ENCODE assay signal across 1 cellular context in the genomic region with DNA sequence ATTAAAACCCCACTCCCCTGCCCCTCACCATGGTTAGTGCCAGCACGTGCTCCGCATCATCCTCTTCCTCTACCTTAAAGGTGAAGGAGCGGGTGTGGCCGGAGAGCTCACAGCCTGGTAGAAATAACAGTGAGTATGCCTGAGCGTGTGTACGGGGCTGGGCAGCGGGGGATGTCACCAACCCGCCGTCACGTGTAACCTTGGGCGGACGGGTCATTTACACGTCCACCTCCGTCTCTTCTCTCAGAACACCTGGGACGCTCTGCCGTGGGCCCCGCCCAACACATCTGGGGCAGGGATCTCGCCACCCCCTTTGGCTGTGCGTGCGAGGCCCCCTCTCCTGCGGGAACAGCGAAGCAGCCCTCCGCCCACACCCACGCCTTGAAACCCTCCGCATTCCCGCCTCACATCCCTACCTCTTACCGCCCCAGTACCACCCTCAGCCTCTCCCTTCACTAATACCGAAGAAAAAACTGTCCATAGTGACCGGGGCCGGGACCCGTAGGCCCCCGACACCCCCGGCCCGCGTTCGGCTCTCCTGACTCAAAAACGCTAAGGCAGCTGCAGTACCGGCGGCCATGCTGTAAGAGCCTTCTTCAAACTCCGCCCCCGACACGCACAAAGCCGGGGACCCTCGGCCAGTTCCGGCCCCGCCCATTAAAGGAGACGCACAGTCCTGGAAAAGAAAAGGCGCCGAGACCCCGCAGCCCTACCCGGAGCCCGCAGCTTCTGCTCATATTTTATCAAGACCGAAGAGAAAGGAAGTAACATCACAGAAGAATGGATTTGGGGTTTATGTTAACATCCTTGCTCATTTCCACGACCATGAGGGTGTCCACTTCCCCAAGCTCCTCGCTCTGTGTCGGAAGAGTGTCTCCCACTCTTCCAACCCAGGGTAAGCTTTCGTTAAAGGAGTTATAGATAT.
TF ChIP-seq lines count a peak whose summit lies in the region.

A gene with protein sequence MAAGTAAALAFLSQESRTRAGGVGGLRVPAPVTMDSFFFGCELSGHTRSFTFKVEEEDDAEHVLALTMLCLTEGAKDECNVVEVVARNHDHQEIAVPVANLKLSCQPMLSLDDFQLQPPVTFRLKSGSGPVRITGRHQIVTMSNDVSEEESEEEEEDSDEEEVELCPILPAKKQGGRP (minus strand): TSS at position 636 of the 925 bp plus-strand sequence. CDS start 56 bp downstream, at position 580.

TF ChIP-seq in HEK293, 187 proteins besides CTCF, POLR2A, EP300 and RAD21 (continued from another document):
- TF ChIP-seq, protein P1, sequence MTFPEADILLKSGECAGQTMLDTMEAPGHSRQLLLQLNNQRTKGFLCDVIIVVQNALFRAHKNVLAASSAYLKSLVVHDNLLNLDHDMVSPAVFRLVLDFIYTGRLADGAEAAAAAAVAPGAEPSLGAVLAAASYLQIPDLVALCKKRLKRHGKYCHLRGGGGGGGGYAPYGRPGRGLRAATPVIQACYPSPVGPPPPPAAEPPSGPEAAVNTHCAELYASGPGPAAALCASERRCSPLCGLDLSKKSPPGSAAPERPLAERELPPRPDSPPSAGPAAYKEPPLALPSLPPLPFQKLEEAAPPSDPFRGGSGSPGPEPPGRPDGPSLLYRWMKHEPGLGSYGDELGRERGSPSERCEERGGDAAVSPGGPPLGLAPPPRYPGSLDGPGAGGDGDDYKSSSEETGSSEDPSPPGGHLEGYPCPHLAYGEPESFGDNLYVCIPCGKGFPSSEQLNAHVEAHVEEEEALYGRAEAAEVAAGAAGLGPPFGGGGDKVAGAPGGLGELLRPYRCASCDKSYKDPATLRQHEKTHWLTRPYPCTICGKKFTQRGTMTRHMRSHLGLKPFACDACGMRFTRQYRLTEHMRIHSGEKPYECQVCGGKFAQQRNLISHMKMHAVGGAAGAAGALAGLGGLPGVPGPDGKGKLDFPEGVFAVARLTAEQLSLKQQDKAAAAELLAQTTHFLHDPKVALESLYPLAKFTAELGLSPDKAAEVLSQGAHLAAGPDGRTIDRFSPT (tag by site-specific recombination; IDR thresholded peaks at IDR 0.05), result 0 out of 2 replicates have a peak, but pooled peaks have one; percentile 22
- TF ChIP-seq ZNF223 (tag by site-specific recombination; IDR thresholded peaks at IDR 0.05), result no peak
- TF ChIP-seq ZFHX2 (tag by site-specific recombination; conservative IDR thresholded peaks at IDR 0.05), result peak; percentile 98
- no peak for TF ChIP-seq ZNF266 (tag by site-specific recombination; IDR thresholded peaks at IDR 0.05; ENCODE audit: low read depth)
- peak; percentile 88 for TF ChIP-seq YY1 (tag by site-specific recombination; IDR thresholded peaks at IDR 0.05)
- TF ChIP-seq ZNF837 (tag by site-specific recombination; IDR thresholded peaks at IDR 0.05), result no peak
- TF ChIP-seq ZNF792 (tag by site-specific recombination; IDR thresholded peaks at IDR 0.05), result no peak
- TF ChIP-seq, protein P2, sequence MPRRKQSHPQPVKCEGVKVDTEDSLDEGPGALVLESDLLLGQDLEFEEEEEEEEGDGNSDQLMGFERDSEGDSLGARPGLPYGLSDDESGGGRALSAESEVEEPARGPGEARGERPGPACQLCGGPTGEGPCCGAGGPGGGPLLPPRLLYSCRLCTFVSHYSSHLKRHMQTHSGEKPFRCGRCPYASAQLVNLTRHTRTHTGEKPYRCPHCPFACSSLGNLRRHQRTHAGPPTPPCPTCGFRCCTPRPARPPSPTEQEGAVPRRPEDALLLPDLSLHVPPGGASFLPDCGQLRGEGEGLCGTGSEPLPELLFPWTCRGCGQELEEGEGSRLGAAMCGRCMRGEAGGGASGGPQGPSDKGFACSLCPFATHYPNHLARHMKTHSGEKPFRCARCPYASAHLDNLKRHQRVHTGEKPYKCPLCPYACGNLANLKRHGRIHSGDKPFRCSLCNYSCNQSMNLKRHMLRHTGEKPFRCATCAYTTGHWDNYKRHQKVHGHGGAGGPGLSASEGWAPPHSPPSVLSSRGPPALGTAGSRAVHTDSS (tag by site-specific recombination; IDR thresholded peaks at IDR 0.05), result no peak; the same call in 1 of the 2 replicates
- TF ChIP-seq FEZF1 (tag by site-specific recombination; IDR thresholded peaks at IDR 0.05), result no peak
- TF ChIP-seq, protein P3, sequence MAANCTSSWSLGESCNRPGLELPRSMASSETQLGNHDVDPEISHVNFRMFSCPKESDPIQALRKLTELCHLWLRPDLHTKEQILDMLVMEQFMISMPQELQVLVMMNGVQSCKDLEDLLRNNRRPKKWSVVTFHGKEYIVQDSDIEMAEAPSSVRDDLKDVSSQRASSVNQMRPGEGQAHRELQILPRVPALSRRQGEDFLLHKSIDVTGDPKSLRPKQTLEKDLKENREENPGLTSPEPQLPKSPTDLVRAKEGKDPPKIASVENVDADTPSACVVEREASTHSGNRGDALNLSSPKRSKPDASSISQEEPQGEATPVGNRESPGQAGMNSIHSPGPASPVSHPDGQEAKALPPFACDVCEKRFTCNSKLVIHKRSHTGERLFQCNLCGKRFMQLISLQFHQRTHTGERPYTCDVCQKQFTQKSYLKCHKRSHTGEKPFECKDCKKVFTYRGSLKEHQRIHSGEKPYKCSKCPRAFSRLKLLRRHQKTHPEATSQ (tag by site-specific recombination; IDR thresholded peaks at IDR 0.05), result 0 out of 2 replicates have a peak, but pooled peaks have one; percentile 24
- peak; percentile 71 for TF ChIP-seq SP7 (tag by site-specific recombination; IDR thresholded peaks at IDR 0.05)
